ENCODE assay signal across 9 cellular contexts in genomic region chr13:113449693-113450347, GRCh38. TPM values are rescaled to one million over a fixed set of nuclear protein-coding genes. Genes with fewer than 3 reads are reported as not detected.
DNase-seq lines count a peak whose midpoint lies in the region; ATAC-seq and TF ChIP-seq lines count a peak whose summit lies in the region.
"Had no signal": no experiment of that assay in that cellular context is flagged by ENCODE, and none has a peak within 500 bp of the region (broad histone marks: within the 10 kb centered on the region; RNA-seq: fewer than 3 reads in every experiment).

No MANE protein-coding gene starts in this region.

- no peaks in the 10 kb centered on the region for H3K27me3 Mint-ChIP-seq in activated CD8-positive, alpha-beta memory T cell treated with anti-CD3 and anti-CD28 coated beads, Interleukin-2, amount 10 ng/mL, durations not matched to agents 7 days and 5 days
- H3K27me3 Mint-ChIP-seq in stimulated activated memory B cell treated with anti-CD40 and anti-IgM and Interleukin-4, amounts not matched to agents 10 μg/mL and 1 μg/mL and 100 μg/mL, for 72 hours: no peaks in the 10 kb centered on the region

- peaks cover 0 to 4% (median 0%) of the 10 kb centered on the region in 3 donors for H3K4me1 ChIP-seq in gastroesophageal sphincter

- 81 to 87% methylated on average over 6 to 8 of the region's 13 CpGs for WGBS in gastroesophageal sphincter (ENCODE audit: low coverage in 1 of 2), 2 donors

- H3K4me1 Mint-ChIP-seq in activated CD8-positive, alpha-beta memory T cell treated with anti-CD3 and anti-CD28 coated beads, Interleukin-2, amount 10 ng/mL, durations not matched to agents 7 days and 5 days: peaks cover 5% of the 10 kb centered on the region
- H3K4me1 Mint-ChIP-seq in stimulated activated memory B cell treated with anti-CD40 and anti-IgM and Interleukin-4, amounts not matched to agents 10 μg/mL and 1 μg/mL and 100 μg/mL, for 72 hours: peaks cover 47% of the 10 kb centered on the region

- H3K4me3 ChIP-seq in WERI-Rb-1 (ENCODE audit: low read depth, low read length) (peak overlapping the region; percentile 85), gastroesophageal sphincter (peak overlapping the region; percentile 2 to 46)

- ATAC-seq in activated CD8-positive, alpha-beta memory T cell treated with anti-CD3 and anti-CD28 coated beads, Interleukin-2, amount 10 ng/mL, durations not matched to agents 7 days and 5 days: no peak
- ATAC-seq in gastroesophageal sphincter (no peak), HG02973 (IDR thresholded peaks at IDR 0.05; ENCODE audit: unreplicated experiment) (no peak)
- ATAC-seq in stimulated activated memory B cell treated with anti-CD40 and anti-IgM and Interleukin-4, amounts not matched to agents 10 μg/mL and 1 μg/mL and 100 μg/mL, for 72 hours: no peak

- peak overlapping the region; percentile 77 for H3K27ac Mint-ChIP-seq in activated CD8-positive, alpha-beta memory T cell treated with anti-CD3 and anti-CD28 coated beads, Interleukin-2, amount 10 ng/mL, durations not matched to agents 7 days and 5 days
- peak overlapping the region; percentile 54 for H3K27ac Mint-ChIP-seq in stimulated activated memory B cell treated with anti-CD40 and anti-IgM and Interleukin-4, amounts not matched to agents 10 μg/mL and 1 μg/mL and 100 μg/mL, for 72 hours

- peaks cover 6% of the 10 kb centered on the region for H3K36me3 Mint-ChIP-seq in activated CD8-positive, alpha-beta memory T cell treated with anti-CD3 and anti-CD28 coated beads, Interleukin-2, amount 10 ng/mL, durations not matched to agents 7 days and 5 days
- peaks cover 15% of the 10 kb centered on the region for H3K36me3 Mint-ChIP-seq in stimulated activated memory B cell treated with anti-CD40 and anti-IgM and Interleukin-4, amounts not matched to agents 10 μg/mL and 1 μg/mL and 100 μg/mL, for 72 hours

- peak overlapping the region; percentile 73 for H3K4me3 Mint-ChIP-seq in activated CD8-positive, alpha-beta memory T cell treated with anti-CD3 and anti-CD28 coated beads, Interleukin-2, amount 10 ng/mL, durations not matched to agents 7 days and 5 days
- H3K4me3 Mint-ChIP-seq in stimulated activated memory B cell treated with anti-CD40 and anti-IgM and Interleukin-4, amounts not matched to agents 10 μg/mL and 1 μg/mL and 100 μg/mL, for 72 hours: peak overlapping the region; percentile 73

- H3K27ac ChIP-seq in WERI-Rb-1: peak overlapping the region; percentile 66
- H3K27ac ChIP-seq in gastroesophageal sphincter: peak overlapping the region in 1 of 4 donors; percentile 47

- TF ChIP-seq CTCF in WERI-Rb-1 (IDR thresholded peaks at IDR 0.05; ENCODE audit: low read depth, low read length) (no peak), gastroesophageal sphincter (IDR thresholded peaks at IDR 0.05) (no peak)

- H3K9me3 Mint-ChIP-seq in activated CD8-positive, alpha-beta memory T cell treated with anti-CD3 and anti-CD28 coated beads, Interleukin-2, amount 10 ng/mL, durations not matched to agents 7 days and 5 days (ENCODE audit: low read depth): no peaks in the 10 kb centered on the region
- no peaks in the 10 kb centered on the region for H3K9me3 Mint-ChIP-seq in stimulated activated memory B cell treated with anti-CD40 and anti-IgM and Interleukin-4, amounts not matched to agents 10 μg/mL and 1 μg/mL and 100 μg/mL, for 72 hours

- TF ChIP-seq EP300 in gastroesophageal sphincter (IDR thresholded peaks at IDR 0.05): no peak

- no peak for DNase-seq in activated CD8-positive, alpha-beta memory T cell treated with anti-CD3 and anti-CD28 coated beads, Interleukin-2, amount 10 ng/mL, durations not matched to agents 7 days and 5 days
- no peak for DNase-seq in activated CD8-positive, alpha-beta memory T cell treated with anti-CD3 and anti-CD28 coated beads for 24 hours
- DNase-seq in WERI-Rb-1 (no peak), amniotic stem cell (lab: John Stamatoyannopoulos, UW) (no peak), COLO829 (ENCODE audit: low spot score) (no peak)
- DNase-seq: ACHN had no signal

- H3K9me3 ChIP-seq in WERI-Rb-1 (ENCODE audit: severe bottlenecking): no peaks in the 10 kb centered on the region
- H3K9me3 ChIP-seq in gastroesophageal sphincter: no peaks in the 10 kb centered on the region

- no peaks in the 10 kb centered on the region for H3K27me3 ChIP-seq in WERI-Rb-1 (ENCODE audit: insufficient read depth, low read depth, severe bottlenecking)
- H3K27me3 ChIP-seq in gastroesophageal sphincter: no peaks in the 10 kb centered on the region

- CTCF ChIA-PET in activated CD8-positive, alpha-beta memory T cell treated with anti-CD3 and anti-CD28 coated beads, Interleukin-2, amount 10 ng/mL, durations not matched to agents 7 days and 5 days (lab: Charles Lee): no interaction called here

- peaks cover 5% of the 10 kb centered on the region for H3K36me3 ChIP-seq in WERI-Rb-1
- H3K36me3 ChIP-seq in gastroesophageal sphincter: peaks cover 0 to 22% of the 10 kb centered on the region in 2 donors

- TF ChIP-seq POLR2A in gastroesophageal sphincter (IDR thresholded peaks at IDR 0.05): no peak

RNA-seq across cellular contexts. Expression of gene ADPRHL1, which starts 3.5 kb away (rescaled TPM):
- 1 to 10 TPM in 1 of 2 experiments, under 1 TPM in 1; 0.96 to 1.3 TPM for total RNA-seq in activated CD8-positive, alpha-beta memory T cell treated with anti-CD3 and anti-CD28 coated beads, Interleukin-2, amount 10 ng/mL, durations not matched to agents 7 days and 5 days
- total RNA-seq in gastroesophageal sphincter: 10 to 100 TPM in 1 of 4 donors, 1 to 10 TPM in 3; 4.7 to 33.8 (median 8.9) TPM

RNA-seq across cellular contexts. Expression of gene DCUN1D2, which starts 40.7 kb away (rescaled TPM):
- 10 to 100 TPM; 17.2 to 29.1 TPM for total RNA-seq in activated CD8-positive, alpha-beta memory T cell treated with anti-CD3 and anti-CD28 coated beads, Interleukin-2, amount 10 ng/mL, durations not matched to agents 7 days and 5 days
- 10 to 100 TPM; 12.3 to 20.2 (median 17.3) TPM for total RNA-seq in gastroesophageal sphincter
